In genomic region chr6:148451690-148452089, GRCh38 we compare ENCODE assay signal across 10 cellular contexts.
DNase-seq lines count a peak whose midpoint lies in the region; ATAC-seq and TF ChIP-seq lines count a peak whose summit lies in the region.
"Had no signal": no experiment of that assay in that cellular context is flagged by ENCODE, and none has a peak within 500 bp of the region (broad histone marks: within the 10 kb centered on the region; RNA-seq: fewer than 3 reads in every experiment).

No MANE protein-coding gene starts in this region.

- peak; percentile 60 for ATAC-seq in HG03521 (IDR thresholded peaks at IDR 0.05; ENCODE audit: unreplicated experiment)
- ATAC-seq: CD8-positive, alpha-beta T cell had no signal

- no peak for TF ChIP-seq CTCF in GM20000 (IDR thresholded peaks at IDR 0.05; ENCODE audit: extremely low read depth, missing control alignments)
- no peak for TF ChIP-seq CTCF in tibial artery (IDR thresholded peaks at IDR 0.05)

- H3K27me3 ChIP-seq in tibial artery = no peaks in the 10 kb centered on the region

- H3K27ac ChIP-seq in cingulate gyrus (ENCODE audit: low read depth, low read length) = peak overlapping the region; percentile 8
- no peak overlapping the region for H3K27ac ChIP-seq in tibial artery

- peak; percentile 23 to 26 for DNase-seq in stimulated activated CD4-positive, alpha-beta T cell treated with anti-CD3 and anti-CD28 coated beads, Interleukin-2, amount 100 ng/mL, for 24 hours
- no peak for DNase-seq in stimulated activated CD4-positive, alpha-beta T cell treated with anti-CD3 and anti-CD28 coated beads, Interleukin-4, amount 100 ng/mL, for 4 hours
- DNase-seq in NCI-H82 (lab: John Stamatoyannopoulos, UW) = no peak
- no peak for DNase-seq in NCI-H526 treated with DMSO at 0.1 percent for 48 hours (lab: John Stamatoyannopoulos, UW)
- no peak for DNase-seq in GM20000 (ENCODE audit: low spot score)
- DNase-seq in tibial artery = no peak
- DNase-seq: CD8-positive, alpha-beta T cell; SHP77 had no signal

- no peaks in the 10 kb centered on the region for H3K4me1 ChIP-seq in tibial artery

- intact Hi-C loops in tibial artery (cut with DNase I; ENCODE audit: low total_unique reads) = loop anchor here (5.0 to 10.0 kb wide), 2 partner anchors 197 to 264 kb away; no protein-coding TSS in a partner anchor

- no peaks in the 10 kb centered on the region for H3K9me3 ChIP-seq in tibial artery

- H3K4me3 ChIP-seq in tibial artery = no peak overlapping the region

- peaks cover 0 to 12% (median 5%) of the 10 kb centered on the region in 3 donors for H3K36me3 ChIP-seq in tibial artery

Comparison
In these comparisons a context has a peak if more than half of its experiments do, and no peak if none do; other contexts are left out.
1. DNase-seq: peak in stimulated activated CD4-positive, alpha-beta T cell treated with anti-CD3 and anti-CD28 coated beads, Interleukin-2, amount 100 ng/mL, for 24 hours (2 of 2); none in stimulated activated CD4-positive, alpha-beta T cell treated with anti-CD3 and anti-CD28 coated beads, Interleukin-4, amount 100 ng/mL, for 4 hours (0 of 2), NCI-H82 (single experiment), NCI-H526 treated with DMSO at 0.1 percent for 48 hours (single experiment), GM20000 (single experiment) and tibial artery (0 of 2).